Comparison of ENCODE assay signal across 34 cellular contexts in the genomic region with DNA sequence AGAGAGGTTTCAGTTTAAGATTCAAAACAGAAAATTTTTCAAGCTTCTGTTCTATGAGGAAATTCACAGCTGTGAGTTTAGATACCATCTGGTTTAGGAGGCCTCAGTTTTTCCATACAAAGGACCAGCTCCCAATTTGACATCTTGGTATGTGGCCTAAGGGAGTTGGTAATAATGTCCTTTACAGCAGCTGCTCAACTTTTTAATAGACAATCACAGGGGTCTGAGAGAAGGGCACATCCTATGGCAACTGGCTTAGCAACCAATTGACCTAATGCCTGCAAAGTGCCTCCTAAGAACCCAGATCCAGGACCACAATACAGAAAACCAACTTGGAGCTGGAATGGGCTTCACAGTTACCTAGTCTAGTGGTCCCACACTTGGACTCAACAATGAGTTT.
"Had no signal": no experiment of that assay in that cellular context is flagged by ENCODE, and none has a peak within 500 bp of the region (broad histone marks: within the 10 kb centered on the region; RNA-seq: fewer than 3 reads in every experiment).

No MANE protein-coding gene starts in this region.

- H3K4me1 ChIP-seq: adrenal gland, body of pancreas, breast epithelium had no signal

- H3K9me3 ChIP-seq: adrenal gland had no signal

- H3K4me3 ChIP-seq: adrenal gland, body of pancreas, breast epithelium, PC-9 had no signal

- ATAC-seq: activated CD4-positive, alpha-beta T cell treated with anti-CD3 and anti-CD28 coated beads for 36 hours; activated CD4-positive, CD25-positive, alpha-beta regulatory T cell treated with anti-CD3 and anti-CD28 coated beads, Interleukin-2, amount 50 U/mL, for 24 hours; activated CD8-positive, alpha-beta T cell treated with anti-CD3 and anti-CD28 coated beads, Interleukin-2, amount 10 ng/mL, durations not matched to agents 7 days and 5 days; activated naive CD4-positive, alpha-beta T cell treated with anti-CD3 and anti-CD28 coated beads, Interleukin-2, amount 50 U/mL, for 72 hours; activated T-cell treated with anti-CD3 and anti-CD28 coated beads, Interleukin-2, amount 50 U/mL, for 4 hours; body of pancreas; WTC11 had no signal

- H3K27ac Mint-ChIP-seq: activated CD4-positive, alpha-beta T cell treated with anti-CD3 and anti-CD28 coated beads for 36 hours; activated CD4-positive, alpha-beta T cell treated with anti-CD3 and anti-CD28 coated beads, Interleukin-2, amount 10 ng/mL, durations not matched to agents 7 days and 5 days; activated CD8-positive, alpha-beta T cell treated with anti-CD3 and anti-CD28 coated beads, Interleukin-2, amount 10 ng/mL, durations not matched to agents 7 days and 5 days; activated naive CD4-positive, alpha-beta T cell treated with anti-CD3 and anti-CD28 coated beads for 36 hours; activated naive CD4-positive, alpha-beta T cell treated with anti-CD3 and anti-CD28 coated beads, Interleukin-2, amount 50 U/mL, for 72 hours; activated T-helper 1 cell treated with anti-CD3 and anti-CD28 coated beads, Interleukin-12 subunit alpha, Interleukin-12 subunit beta, Interleukin-2, Interleukin-4 antibody, amounts not matched to agents 30 ng/mL and 10 ng/mL and 1 ng/mL, durations not matched to agents 14 hours and 24 hours and 36 hours; T-helper 1 cell treated with Interleukin-12 subunit alpha and Interleukin-12 subunit beta and Interleukin-4 antibody, amounts not matched to agents 30 μg/mL and 1 μg/mL, for 36 hours; T-helper 2 cell treated with Interferon-gamma antibody and Interleukin-4, amounts not matched to agents 5 μg/mL and 100 μg/mL, for 36 hours; WTC11 had no signal

- H3K9ac ChIP-seq: KMS-11, SK-N-SH had no signal

- H3K27me3 ChIP-seq: adrenal gland, body of pancreas, breast epithelium had no signal

- H3K4me3 Mint-ChIP-seq: activated CD4-positive, alpha-beta T cell treated with anti-CD3 and anti-CD28 coated beads for 36 hours; activated CD4-positive, alpha-beta T cell treated with anti-CD3 and anti-CD28 coated beads, Interleukin-2, amount 10 ng/mL, durations not matched to agents 7 days and 5 days; activated CD8-positive, alpha-beta T cell treated with anti-CD3 and anti-CD28 coated beads, Interleukin-2, amount 10 ng/mL, durations not matched to agents 7 days and 5 days; activated naive CD4-positive, alpha-beta T cell treated with anti-CD3 and anti-CD28 coated beads for 36 hours; activated T-cell treated with anti-CD3 and anti-CD28 coated beads, Interleukin-2, amount 50 U/mL, for 4 hours; activated T-helper 1 cell treated with anti-CD3 and anti-CD28 coated beads, Interleukin-12 subunit alpha, Interleukin-12 subunit beta, Interleukin-2, Interleukin-4 antibody, amounts not matched to agents 30 ng/mL and 10 ng/mL and 1 ng/mL, durations not matched to agents 14 hours and 24 hours and 36 hours; T-helper 1 cell treated with Interleukin-12 subunit alpha and Interleukin-12 subunit beta and Interleukin-4 antibody, amounts not matched to agents 30 μg/mL and 1 μg/mL, for 36 hours; T-helper 2 cell treated with Interferon-gamma antibody and Interleukin-4, amounts not matched to agents 5 μg/mL and 100 μg/mL, for 36 hours; WTC11 had no signal

- H3K27ac ChIP-seq: adrenal gland, body of pancreas, breast epithelium, KMS-11, PC-9, RWPE1 had no signal

- H3K36me3 ChIP-seq: adrenal gland, breast epithelium had no signal

- H3K4me1 Mint-ChIP-seq: WTC11 had no signal

- H3K4me2 ChIP-seq: KMS-11, PC-9, SK-N-SH had no signal

- H3K9me2 ChIP-seq: SK-N-SH had no signal

- H2AFZ ChIP-seq: PC-9 had no signal

- DNase-seq: activated CD4-positive, alpha-beta T cell treated with anti-CD3 and anti-CD28 coated beads for 36 hours; activated CD4-positive, alpha-beta T cell treated with anti-CD3 and anti-CD28 coated beads, Interleukin-2, amount 10 ng/mL, durations not matched to agents 7 days and 5 days; activated CD4-positive, alpha-beta T cell treated with anti-CD3 and anti-CD28 coated beads, Interleukin-2, amount 50 U/mL, for 48 hours; activated CD8-positive, alpha-beta memory T cell treated with anti-CD3 and anti-CD28 coated beads, Interleukin-2, amount 50 U/mL, for 4 hours; activated CD8-positive, alpha-beta T cell treated with anti-CD3 and anti-CD28 coated beads, Interleukin-2, amount 10 ng/mL, durations not matched to agents 7 days and 5 days; activated gamma-delta T cell treated with Interleukin-2 at 50 U/mL for 16 hours; activated naive CD4-positive, alpha-beta T cell treated with anti-CD3 and anti-CD28 coated beads for 36 hours; activated T-cell treated with anti-CD3 and anti-CD28 coated beads for 4 hours; activated T-cell treated with anti-CD3 and anti-CD28 coated beads, Interleukin-2, amount 50 U/mL, for 4 hours; adrenal gland; body of pancreas; NCI-H1092 treated with DMSO at 0.1 percent for 48 hours; NCI-H1417; NCI-H146; NCI-H187; NCI-H2029 treated with DMSO at 0.1 percent for 48 hours; NCI-H2107; NCI-H2171 treated with DMSO at 0.1 percent for 48 hours; NCI-H2227 treated with DMSO at 0.1 percent for 48 hours; NCI-H446 treated with DMSO at 0.1 percent for 48 hours; NCI-H526; NCI-H748 treated with DMSO at 0.1 percent for 48 hours; PC-9; Right ventricle myocardium superior; SK-N-SH had no signal
